ENCODE assay signal across 8 cellular contexts in the genomic region with DNA sequence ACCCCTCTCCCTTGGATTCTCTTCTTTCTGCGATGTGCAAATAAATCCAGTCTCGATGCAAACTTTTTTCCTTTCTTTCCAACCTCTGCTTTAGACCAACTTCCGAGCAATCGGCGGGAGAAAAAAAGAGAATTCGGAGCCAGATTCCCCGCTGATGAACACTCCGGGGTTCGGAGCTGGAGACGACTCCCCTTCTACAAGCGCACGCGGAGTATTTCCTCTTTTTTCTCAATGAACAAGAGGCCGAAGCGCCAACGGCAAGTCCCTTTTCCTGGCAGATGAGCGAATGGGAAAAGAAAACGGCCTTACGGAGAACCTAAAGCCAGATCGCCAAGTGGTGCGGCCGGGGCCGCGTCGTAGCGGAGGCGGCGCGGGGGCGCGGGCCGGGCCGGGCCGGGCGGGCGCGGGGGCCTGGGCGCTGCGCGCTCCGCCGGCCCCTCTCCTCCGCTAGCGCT. TPM values are rescaled to one million over a fixed set of nuclear protein-coding genes. Genes with fewer than 3 reads are reported as not detected.
DNase-seq lines count a peak whose midpoint lies in the region; ATAC-seq and TF ChIP-seq lines count a peak whose summit lies in the region.

No MANE protein-coding gene starts in this region.

- peak; percentile 4 to 8 for DNase-seq in activated CD4-positive, alpha-beta T cell treated with anti-CD3 and anti-CD28 coated beads, Interleukin-2, amount 50 U/mL, for 48 hours
- DNase-seq in activated CD4-positive, alpha-beta T cell treated with anti-CD3 and anti-CD28 coated beads for 1 hour = no peak
- DNase-seq in NCI-H510A treated with DMSO at 0.1 percent for 48 hours (lab: John Stamatoyannopoulos, UW) (peak; percentile 19), choroid plexus epithelial cell (ENCODE audit: low read depth) (peak; percentile 79), mucosa of gallbladder (ENCODE audit: low spot score) (peak; percentile 35), NCI-H187 (lab: John Stamatoyannopoulos, UW) (no peak), OCI-M2 (lab: John Stamatoyannopoulos, UW; ENCODE audit: unreplicated experiment) (no peak)

- ATAC-seq in HG02588 (IDR thresholded peaks at IDR 0.05; ENCODE audit: unreplicated experiment) = peak; percentile 1

- TF ChIP-seq CTCF in choroid plexus epithelial cell (conservative IDR thresholded peaks at IDR 0.05; ENCODE audit: low read depth, low read length) = no peak

- peak overlapping the region; percentile 75 for H3K4me3 ChIP-seq in choroid plexus epithelial cell (ENCODE audit: low read depth, low read length)

RNA-seq across cellular contexts. Expression of a gene that starts 0.3 kb away (rescaled TPM):
- total RNA-seq in mucosa of gallbladder = 21.8 TPM

Comparison
In these comparisons a context has a peak if more than half of its experiments do, and no peak if none do; other contexts are left out.
1. DNase-seq: peak in activated CD4-positive, alpha-beta T cell treated with anti-CD3 and anti-CD28 coated beads, Interleukin-2, amount 50 U/mL, for 48 hours (2 of 2), NCI-H510A treated with DMSO at 0.1 percent for 48 hours (single experiment), choroid plexus epithelial cell (single experiment) and mucosa of gallbladder (single experiment); none in activated CD4-positive, alpha-beta T cell treated with anti-CD3 and anti-CD28 coated beads for 1 hour (single experiment), NCI-H187 (0 of 2) and OCI-M2 (single experiment).